ENCODE assay signal across 18 cellular contexts in the genomic region with DNA sequence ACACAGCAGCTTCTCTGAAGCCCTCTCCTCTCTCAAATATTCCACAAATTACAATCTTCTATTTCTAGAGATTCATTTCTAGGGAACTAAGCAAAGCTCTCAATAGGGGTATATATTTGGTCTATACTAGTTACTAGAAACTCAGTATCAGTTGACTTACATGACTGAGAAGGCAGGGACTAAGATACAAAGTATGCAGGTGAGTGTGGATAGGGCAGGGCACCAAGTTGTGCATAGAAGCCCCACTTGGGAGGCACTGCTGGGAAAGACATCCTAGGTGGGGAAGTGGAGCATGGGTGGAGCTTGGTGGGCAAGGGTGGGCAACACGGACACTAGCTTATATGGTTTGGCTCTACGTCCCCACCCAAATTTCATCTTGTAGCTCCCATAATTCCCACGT.
A peak's percentile ranks its signal among the peaks of the same experiment; 100 is the strongest.
DNase-seq lines count a peak whose midpoint lies in the region; ATAC-seq and TF ChIP-seq lines count a peak whose summit lies in the region.
"Had no signal": no experiment of that assay in that cellular context is flagged by ENCODE, and none has a peak within 500 bp of the region (broad histone marks: within the 10 kb centered on the region; RNA-seq: fewer than 3 reads in every experiment).

No MANE protein-coding gene starts in this region.

- TF ChIP-seq POLR2A in erythroblast (IDR thresholded peaks at IDR 0.05; ENCODE audit: low read length) = no peak

- no peaks in the 10 kb centered on the region for H3K79me2 ChIP-seq in GM23248 (ENCODE audit: insufficient read depth)

- intact Hi-C loops in MCF 10A (cut with micrococcal nuclease) = no loop called here

- H4K20me1 ChIP-seq in GM23248 (ENCODE audit: insufficient read depth) = no peaks in the 10 kb centered on the region
- H4K20me1 ChIP-seq: BLaER1 had no signal

- no peak overlapping the region for H3K9ac ChIP-seq in GM23248
- H3K9ac ChIP-seq: BLaER1 had no signal

- TF ChIP-seq CTCF in MCF 10A (IDR thresholded peaks at IDR 0.05; ENCODE audit: unreplicated experiment) (no peak), BE2C (IDR thresholded peaks at IDR 0.05; ENCODE audit: low read depth, low read length) (no peak)

- ATAC-seq in naive B cell (ENCODE audit: low read depth in 2 of 2) (no peak), GM19455 (IDR thresholded peaks at IDR 0.05; ENCODE audit: unreplicated experiment) (no peak)
- ATAC-seq: left lobe of liver had no signal

- no TSS peak for BruUV-seq in MCF 10A (replicated peaks; lab: Mats Ljungman, UMichigan)

- H3K27ac Mint-ChIP-seq in MCF 10A (ENCODE audit: low read depth, unreplicated experiment) (peak overlapping the region; percentile 90), naive B cell (peak overlapping the region in 4 of 6 donors; percentile 42 to 76 (median 58))

- no peaks in the 10 kb centered on the region for H3K9me2 ChIP-seq in GM23248 (ENCODE audit: insufficient read depth)

- in situ Hi-C loops in GM23248 (cut with MboI) = no loop called here

- peaks cover 61% of the 10 kb centered on the region for H3K4me1 ChIP-seq in GM23248 (ENCODE audit: insufficient read depth)
- H3K4me1 ChIP-seq in BE2C = no peaks in the 10 kb centered on the region

- DNase-seq in GM23248 (no peak), RKO (ENCODE audit: low spot score) (peak; percentile 51), MCF 10A (ENCODE audit: unreplicated experiment) (no peak), naive B cell (no peak), erythroblast (lab: John Stamatoyannopoulos, UW) (no peak), BE2C (no peak), foreskin melanocyte (no peak)
- DNase-seq: activated gamma-delta T cell, DMS79, NCI-H187 treated with DMSO at 0.1 percent for 48 hours, NCI-H524 treated with DMSO at 0.1 percent for 48 hours, ovary, small intestine, upper lobe of left lung had no signal

- H3K36me3 Mint-ChIP-seq in MCF 10A (ENCODE audit: insufficient read depth, unreplicated experiment) (no peaks in the 10 kb centered on the region), naive B cell (no peaks in the 10 kb centered on the region)

- H3K27me3 ChIP-seq in GM23248 (replicated peaks; ENCODE audit: insufficient read depth) (no peaks in the 10 kb centered on the region), BE2C (peaks cover 5% of the 10 kb centered on the region)
- H3K27me3 ChIP-seq: BLaER1, ovary, upper lobe of left lung had no signal

- no peaks in the 10 kb centered on the region for H3K27me3 Mint-ChIP-seq in MCF 10A (ENCODE audit: insufficient read depth, unreplicated experiment)
- no peaks in the 10 kb centered on the region for H3K27me3 Mint-ChIP-seq in naive B cell

- H3K9me3 Mint-ChIP-seq in MCF 10A (ENCODE audit: unreplicated experiment) = no peaks in the 10 kb centered on the region
- H3K9me3 Mint-ChIP-seq in naive B cell = no peaks in the 10 kb centered on the region

- peak overlapping the region; percentile 78 for H3K4me2 ChIP-seq in GM23248 (ENCODE audit: unreplicated experiment)

- H3K36me3 ChIP-seq in GM23248 (ENCODE audit: low read depth) (no peaks in the 10 kb centered on the region), BE2C (no peaks in the 10 kb centered on the region)
- H3K36me3 ChIP-seq: BLaER1, ovary, upper lobe of left lung had no signal

- H3K4me1 Mint-ChIP-seq in MCF 10A (ENCODE audit: insufficient read depth, unreplicated experiment) (peaks cover 35% of the 10 kb centered on the region), naive B cell (peaks cover 45 to 63% (median 52%) of the 10 kb centered on the region in 3 donors)

- no peak overlapping the region for H3K4me3 ChIP-seq in GM23248
- no peak overlapping the region for H3K4me3 ChIP-seq in BE2C (ENCODE audit: low read depth, low read length)
- H3K4me3 ChIP-seq: BLaER1, ovary, SK-N-MC, upper lobe of left lung had no signal

- no peaks in the 10 kb centered on the region for H3K9me3 ChIP-seq in GM23248 (ENCODE audit: low read depth)
- no peaks in the 10 kb centered on the region for H3K9me3 ChIP-seq in BE2C
- H3K9me3 ChIP-seq: ovary, upper lobe of left lung had no signal

- H2AFZ ChIP-seq in GM23248 = no peak overlapping the region

- 98 to 100% methylated on average over 3 of the region's 3 CpGs for WGBS in GM23248 (ENCODE audit: low coverage in 1 of 2, low lambda C conversion rate in 2 of 2, missing lambda C conversion rate in 2 of 2), 2 experiments

- H3K27ac ChIP-seq in GM23248 = no peak overlapping the region; the same call in 1 of the 2 replicates
- H3K27ac ChIP-seq: BLaER1, ovary, SK-N-MC had no signal

- POLR2A ChIA-PET in MCF 10A (lab: Yijun Ruan, JAX) = interaction anchor here (1.3 kb wide), 2 partner anchors 9 to 148 kb away, joined by 3 to 4 read pairs; a partner anchor contains a TSS

- H3K4me3 Mint-ChIP-seq in MCF 10A (ENCODE audit: unreplicated experiment) = no peak overlapping the region
- no peak overlapping the region for H3K4me3 Mint-ChIP-seq in naive B cell

- H3F3A ChIP-seq in GM23248 (ENCODE audit: insufficient read depth) = peaks cover 42% of the 10 kb centered on the region

- CTCF ChIA-PET in MCF 10A (lab: Yijun Ruan, JAX) = interaction anchor here (0.5 to 1.0 kb wide), 3 partner anchors 20 to 1209 kb away, joined by 3 to 5 read pairs (median 4); no protein-coding TSS in a partner anchor
